ENCODE assay signal across 1 cellular context in genomic region chrX:101617211-101618191, GRCh38.
A peak's percentile ranks its signal among the peaks of the same experiment; 100 is the strongest.
TF ChIP-seq lines count a peak whose summit lies in the region.

Gene ARMCX6, minus strand, starts transcription at chrX:101618000. Its CDS starts 1,380 bp downstream, at chrX:101616620.

TF ChIP-seq in HepG2, 621 proteins besides CTCF, POLR2A, EP300 and RAD21 (continued from another document and continues in another):
- no peak for TF ChIP-seq ZNF142 (CRISPR knock-in tag; IDR thresholded peaks at IDR 0.05)
- no peak for TF ChIP-seq SOX5 (CRISPR knock-in tag; IDR thresholded peaks at IDR 0.05; ENCODE audit: borderline replicate concordance)
- TF ChIP-seq ZNF253 (CRISPR knock-in tag; IDR thresholded peaks at IDR 0.05; ENCODE audit: borderline replicate concordance) = no peak
- no peak for TF ChIP-seq BCL6 (CRISPR knock-in tag; IDR thresholded peaks at IDR 0.05)
- TF ChIP-seq GMEB1 (CRISPR knock-in tag; IDR thresholded peaks at IDR 0.05; ENCODE audit: borderline replicate concordance) = no peak
- TF ChIP-seq HNRNPLL (IDR thresholded peaks at IDR 0.05; ENCODE audit: low read depth, low read length, poor library complexity, severe bottlenecking) = peak; percentile 25
- no peak for TF ChIP-seq IKZF5 (CRISPR knock-in tag; IDR thresholded peaks at IDR 0.05)
- no peak for TF ChIP-seq ZNF335 (CRISPR knock-in tag; IDR thresholded peaks at IDR 0.05)
- no peak for TF ChIP-seq STAT5B (CRISPR knock-in tag; IDR thresholded peaks at IDR 0.05)
- no peak for TF ChIP-seq MBNL3 (CRISPR knock-in tag; conservative IDR thresholded peaks at IDR 0.05)
- TF ChIP-seq SNAI1 (CRISPR knock-in tag; IDR thresholded peaks at IDR 0.05; ENCODE audit: borderline replicate concordance) = no peak
- TF ChIP-seq AKNA (CRISPR knock-in tag; IDR thresholded peaks at IDR 0.05; ENCODE audit: borderline replicate concordance) = no peak
- no peak for TF ChIP-seq FOSL1 (CRISPR knock-in tag; IDR thresholded peaks at IDR 0.05; ENCODE audit: borderline replicate concordance)
- no peak for TF ChIP-seq ZNF326 (CRISPR knock-in tag; IDR thresholded peaks at IDR 0.05; ENCODE audit: borderline replicate concordance)
- no peak for TF ChIP-seq ZNF773 (CRISPR knock-in tag; IDR thresholded peaks at IDR 0.05; ENCODE audit: borderline replicate concordance)
- TF ChIP-seq PATZ1 (CRISPR knock-in tag; IDR thresholded peaks at IDR 0.05) = peak; percentile 25; the same call in 1 of the 2 replicates
- no peak for TF ChIP-seq HNF4G (IDR thresholded peaks at IDR 0.05; ENCODE audit: borderline replicate concordance, low read depth, low read length)
- no peak for TF ChIP-seq HNF4G (CRISPR knock-in tag; IDR thresholded peaks at IDR 0.05; ENCODE audit: borderline replicate concordance, low read depth)
- no peak for TF ChIP-seq NFE2L1 (CRISPR knock-in tag; IDR thresholded peaks at IDR 0.05; ENCODE audit: borderline replicate concordance)
- TF ChIP-seq BCL3 (CRISPR knock-in tag; IDR thresholded peaks at IDR 0.05) = no peak
- TF ChIP-seq POLR2AphosphoS5 (IDR thresholded peaks at IDR 0.05; ENCODE audit: low read depth, low read length) = peak; percentile 47; the same call in 1 of the 2 replicates
- peak; percentile 23; the same call in 1 of the 2 replicates for TF ChIP-seq STAG1 (CRISPR knock-in tag; IDR thresholded peaks at IDR 0.05)
- TF ChIP-seq MED1 (CRISPR knock-in tag; IDR thresholded peaks at IDR 0.05) = no peak
- TF ChIP-seq ZNF414 (CRISPR knock-in tag; IDR thresholded peaks at IDR 0.05) = no peak
- no peak for TF ChIP-seq ZNF33A (CRISPR knock-in tag; IDR thresholded peaks at IDR 0.05; ENCODE audit: borderline replicate concordance)
- TF ChIP-seq MAZ (IDR thresholded peaks at IDR 0.05; ENCODE audit: borderline replicate concordance, low read depth, low read length) = peak; percentile 35; the same call in 1 of the 2 replicates
- no peak for TF ChIP-seq MAZ (CRISPR knock-in tag; IDR thresholded peaks at IDR 0.05; ENCODE audit: low read depth)
- no peak for TF ChIP-seq ZFY (CRISPR knock-in tag; IDR thresholded peaks at IDR 0.05)
- no peak for TF ChIP-seq ZNF331 (CRISPR knock-in tag; IDR thresholded peaks at IDR 0.05)
- no peak for TF ChIP-seq ZNF441 (CRISPR knock-in tag; IDR thresholded peaks at IDR 0.05; ENCODE audit: borderline replicate concordance)
- no peak for TF ChIP-seq SIN3A (IDR thresholded peaks at IDR 0.05; ENCODE audit: borderline replicate concordance, low read depth, low read length)
- TF ChIP-seq MZF1 (CRISPR knock-in tag; IDR thresholded peaks at IDR 0.05; ENCODE audit: borderline replicate concordance) = no peak
- TF ChIP-seq CSRNP1 (CRISPR knock-in tag; IDR thresholded peaks at IDR 0.05) = no peak
- no peak for TF ChIP-seq SP140L (CRISPR knock-in tag; IDR thresholded peaks at IDR 0.05; ENCODE audit: borderline replicate concordance)
- TF ChIP-seq RAD51 (IDR thresholded peaks at IDR 0.05; ENCODE audit: borderline replicate concordance) = peak; percentile 84
- TF ChIP-seq PAWR (CRISPR knock-in tag; IDR thresholded peaks at IDR 0.05; ENCODE audit: borderline replicate concordance) = no peak
- TF ChIP-seq WIZ (CRISPR knock-in tag; IDR thresholded peaks at IDR 0.05) = no peak
- TF ChIP-seq GATAD1 (CRISPR knock-in tag; IDR thresholded peaks at IDR 0.05) = 0 out of 2 replicates have a peak, but pooled peaks have one; percentile 9
- no peak for TF ChIP-seq HES4 (CRISPR knock-in tag; IDR thresholded peaks at IDR 0.05; ENCODE audit: borderline replicate concordance)
- TF ChIP-seq ATF1 (CRISPR knock-in tag; IDR thresholded peaks at IDR 0.05) = peak; percentile 69
- no peak for TF ChIP-seq DNMT3B (CRISPR knock-in tag; conservative IDR thresholded peaks at IDR 0.05)
- peak; percentile 63 for TF ChIP-seq KAT8 (CRISPR knock-in tag; IDR thresholded peaks at IDR 0.05)
- no peak for TF ChIP-seq GABPA (IDR thresholded peaks at IDR 0.05; ENCODE audit: low read depth, low read length)
- TF ChIP-seq GABPA (CRISPR knock-in tag; IDR thresholded peaks at IDR 0.05; ENCODE audit: low read depth) = no peak
- no peak for TF ChIP-seq ZNF3 (CRISPR knock-in tag; IDR thresholded peaks at IDR 0.05)
- no peak for TF ChIP-seq ZSCAN9 (CRISPR knock-in tag; IDR thresholded peaks at IDR 0.05; ENCODE audit: borderline replicate concordance)
- TF ChIP-seq ZNF207 (IDR thresholded peaks at IDR 0.05; ENCODE audit: borderline replicate concordance) = no peak
- TF ChIP-seq HNF4A (CRISPR knock-in tag; IDR thresholded peaks at IDR 0.05) = no peak
